ENCODE assay signal across 9 cellular contexts in the genomic region with DNA sequence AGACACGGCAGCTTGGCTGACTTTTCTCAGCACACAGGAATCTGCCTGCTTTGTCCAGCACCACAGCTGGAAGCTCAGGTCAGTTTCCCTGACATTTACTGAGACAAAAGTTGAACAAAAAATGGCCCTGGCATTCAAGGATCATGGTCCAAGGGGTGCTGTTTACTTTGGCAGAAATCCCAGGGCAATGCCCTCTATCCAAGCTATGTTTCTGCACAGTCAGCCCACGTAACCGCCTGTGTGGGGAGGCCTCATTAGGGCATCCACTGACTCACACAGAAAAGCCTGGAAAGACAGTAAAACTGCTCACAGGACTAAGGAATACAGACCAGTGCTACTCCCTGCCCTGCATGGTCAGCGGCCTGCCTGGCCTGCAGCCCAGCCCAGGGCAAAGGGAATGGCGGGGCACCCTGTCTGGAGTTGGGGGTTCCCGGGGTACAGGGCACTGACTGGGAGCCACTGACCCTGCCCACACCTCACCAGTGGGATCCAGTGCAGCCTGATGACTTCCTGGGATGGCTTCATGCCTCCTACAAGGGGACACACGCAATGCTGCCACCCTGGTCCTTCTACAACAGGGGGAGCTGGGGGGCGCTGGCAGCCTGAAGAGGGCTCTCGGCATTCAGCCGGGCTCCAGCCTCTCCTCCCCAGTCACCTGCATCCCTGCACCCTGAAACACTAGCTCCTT.
A peak's percentile ranks its signal among the peaks of the same experiment; 100 is the strongest.
DNase-seq lines count a peak whose midpoint lies in the region; ATAC-seq, FAIRE-seq and TF ChIP-seq lines count a peak whose summit lies in the region.
"Had no signal": no experiment of that assay in that cellular context is flagged by ENCODE, and none has a peak within 500 bp of the region (broad histone marks: within the 10 kb centered on the region; RNA-seq: fewer than 3 reads in every experiment).

No MANE protein-coding gene starts in this region.

- in situ Hi-C loops in astrocyte of the spinal cord (cut with HindIII; ENCODE audit: low sequenced_read_pairs) = no loop called here

- peak overlapping the region; percentile 62 for H3K4me2 ChIP-seq in A549

- H3K27ac Mint-ChIP-seq in CD4-positive, alpha-beta T cell = no peak overlapping the region
- H3K27ac Mint-ChIP-seq: CD4-positive, CD25-positive, alpha-beta regulatory T cell had no signal

- intact Hi-C loops in CD4-positive, alpha-beta T cell (cut with DNase I, micrococcal nuclease) = no loop called here

- no peaks in the 10 kb centered on the region for H3K27me3 Mint-ChIP-seq in CD4-positive, alpha-beta T cell

- TF ChIP-seq CTCF in A549 (IDR thresholded peaks at IDR 0.05) (no peak), astrocyte of the spinal cord (IDR thresholded peaks at IDR 0.05; ENCODE audit: low read depth, low read length) (no peak)
- TF ChIP-seq CTCF in CD4-positive, alpha-beta T cell (IDR thresholded peaks at IDR 0.05) = no peak

- DNase-seq in A549 (ENCODE audit: low read depth in 1 of 2, low spot score in 1 of 2) (peak; percentile 68 to 90), HS-27A (ENCODE audit: low read depth) (peak; percentile 96), astrocyte of the spinal cord (ENCODE audit: low read depth, low spot score) (peak; percentile 93), left lobe of liver (ENCODE audit: low spot score) (peak; percentile 91), HPDE6-E6E7 (ENCODE audit: extremely low spot score) (no peak), SKM-1 treated with dmso at 0.1 percent for 144 hours (lab: John Stamatoyannopoulos, UW; ENCODE audit: unreplicated experiment) (no peak)
- DNase-seq in CD4-positive, alpha-beta T cell = no peak
- DNase-seq: CD4-positive, CD25-positive, alpha-beta regulatory T cell had no signal

- POLR2A ChIA-PET in A549 (lab: Yijun Ruan, JAX) = interaction anchor here (0.8 to 1.3 kb wide), 3 partner anchors 17 to 77 kb away, joined by 3 to 5 read pairs (median 4); partner anchors contain the start of gene NINL
- POLR2A ChIA-PET in CD4-positive, alpha-beta T cell (lab: Charles Lee) = no interaction called here

- peak; percentile 97 for FAIRE-seq in A549 (lab: Jason Lieb, UNC)

- TF ChIP-seq RAD21 in A549 (conservative IDR thresholded peaks at IDR 0.05 in 1 of 2, IDR thresholded peaks at IDR 0.05 in 1 of 2) = peak in 1 of 2 experiments; percentile 26; a peak in 1 of 5 replicates

- no peak for TF ChIP-seq EP300 in A549 (IDR thresholded peaks at IDR 0.05)

- no peaks in the 10 kb centered on the region for H3K9me3 ChIP-seq in A549
- peaks cover 3% of the 10 kb centered on the region for H3K9me3 ChIP-seq in CD4-positive, alpha-beta T cell (ENCODE audit: control insufficient read depth, low read length)

- 51% methylated on average over 8 of the region's 10 CpGs for WGBS in A549 (ENCODE audit: missing lambda C conversion rate)

- peaks cover 24% of the 10 kb centered on the region for H3K4me1 ChIP-seq in A549

- H3K27me3 ChIP-seq in CD4-positive, alpha-beta T cell (ENCODE audit: control insufficient read depth, insufficient read depth, low read length) = no peaks in the 10 kb centered on the region

- TF ChIP-seq POLR2A in A549 (IDR thresholded peaks at IDR 0.05; ENCODE audit: low read length) = 0 out of 2 replicates have a peak, but pooled peaks have one; percentile 3

- H3K4me3 ChIP-seq in A549 = 0 out of 3 replicates have a peak overlapping the region, but pooled peaks have one; percentile 5
- no peak overlapping the region for H3K4me3 ChIP-seq in astrocyte of the spinal cord (ENCODE audit: low read depth, low read length)

- CTCF ChIA-PET in A549 (lab: Yijun Ruan, JAX) = interaction anchor here (0.9 to 2.8 kb wide), 5 partner anchors 14 to 70 kb away, joined by 3 to 8 read pairs (median 4); no protein-coding TSS in a partner anchor
- CTCF ChIA-PET in CD4-positive, alpha-beta T cell (lab: Charles Lee) = no interaction called here

- peaks cover 4% of the 10 kb centered on the region for H3K9me3 Mint-ChIP-seq in CD4-positive, alpha-beta T cell

- H3K36me3 Mint-ChIP-seq in CD4-positive, alpha-beta T cell (ENCODE audit: low read depth) = peaks cover 38% of the 10 kb centered on the region

- no peak overlapping the region for H3K4me3 Mint-ChIP-seq in CD4-positive, alpha-beta T cell
- H3K4me3 Mint-ChIP-seq: CD4-positive, CD25-positive, alpha-beta regulatory T cell had no signal

- H3K4me1 Mint-ChIP-seq in CD4-positive, alpha-beta T cell (ENCODE audit: low read depth) = no peaks in the 10 kb centered on the region
- H3K4me1 Mint-ChIP-seq: CD4-positive, CD25-positive, alpha-beta regulatory T cell had no signal

- ATAC-seq in A549 = peak; percentile 91 to 97
- peak; percentile 89 for ATAC-seq in left lobe of liver
- ATAC-seq in GM19455 (IDR thresholded peaks at IDR 0.05; ENCODE audit: unreplicated experiment) = no peak
- no peak for ATAC-seq in CD4-positive, alpha-beta T cell (ENCODE audit: poor library complexity)

- peak overlapping the region; percentile 87 to 93 for H3K27ac ChIP-seq in A549
- no peak overlapping the region for H3K27ac ChIP-seq in CD4-positive, alpha-beta T cell (ENCODE audit: low read depth, low read length)

TF ChIP-seq in A549, 52 proteins besides CTCF, POLR2A, EP300 and RAD21:
- 0 out of 2 replicates have a peak, but pooled peaks have one; percentile 34 for TF ChIP-seq GATA3 (IDR thresholded peaks at IDR 0.05; ENCODE audit: borderline replicate concordance)
- no peak for TF ChIP-seq EHF (CRISPR knock-in tag; IDR thresholded peaks at IDR 0.05)
- TF ChIP-seq, protein P1, sequence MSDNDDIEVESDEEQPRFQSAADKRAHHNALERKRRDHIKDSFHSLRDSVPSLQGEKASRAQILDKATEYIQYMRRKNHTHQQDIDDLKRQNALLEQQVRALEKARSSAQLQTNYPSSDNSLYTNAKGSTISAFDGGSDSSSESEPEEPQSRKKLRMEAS (IDR thresholded peaks at IDR 0.05) = peak; percentile 80; the same call in 1 of the 2 replicates
- TF ChIP-seq, protein P2, sequence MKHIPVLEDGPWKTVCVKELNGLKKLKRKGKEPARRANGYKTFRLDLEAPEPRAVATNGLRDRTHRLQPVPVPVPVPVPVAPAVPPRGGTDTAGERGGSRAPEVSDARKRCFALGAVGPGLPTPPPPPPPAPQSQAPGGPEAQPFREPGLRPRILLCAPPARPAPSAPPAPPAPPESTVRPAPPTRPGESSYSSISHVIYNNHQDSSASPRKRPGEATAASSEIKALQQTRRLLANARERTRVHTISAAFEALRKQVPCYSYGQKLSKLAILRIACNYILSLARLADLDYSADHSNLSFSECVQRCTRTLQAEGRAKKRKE (CRISPR knock-in tag; IDR thresholded peaks at IDR 0.05; ENCODE audit: low read depth) = no peak; the same call in 1 of the 2 replicates
- TF ChIP-seq, protein P3, sequence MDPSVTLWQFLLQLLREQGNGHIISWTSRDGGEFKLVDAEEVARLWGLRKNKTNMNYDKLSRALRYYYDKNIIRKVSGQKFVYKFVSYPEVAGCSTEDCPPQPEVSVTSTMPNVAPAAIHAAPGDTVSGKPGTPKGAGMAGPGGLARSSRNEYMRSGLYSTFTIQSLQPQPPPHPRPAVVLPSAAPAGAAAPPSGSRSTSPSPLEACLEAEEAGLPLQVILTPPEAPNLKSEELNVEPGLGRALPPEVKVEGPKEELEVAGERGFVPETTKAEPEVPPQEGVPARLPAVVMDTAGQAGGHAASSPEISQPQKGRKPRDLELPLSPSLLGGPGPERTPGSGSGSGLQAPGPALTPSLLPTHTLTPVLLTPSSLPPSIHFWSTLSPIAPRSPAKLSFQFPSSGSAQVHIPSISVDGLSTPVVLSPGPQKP (IDR thresholded peaks at IDR 0.05; ENCODE audit: low read depth, low read length) = no peak
- TF ChIP-seq FOXS1 (CRISPR knock-in tag; IDR thresholded peaks at IDR 0.05) = peak; percentile 99
- TF ChIP-seq MAFK (IDR thresholded peaks at IDR 0.05; ENCODE audit: partially characterized antibody) = peak; percentile 98
- peak; percentile 71 for TF ChIP-seq NFE2L2 (conservative IDR thresholded peaks at IDR 0.05; ENCODE audit: low read length)
- peak; percentile 37; the same call in 1 of the 2 replicates for TF ChIP-seq JUNB (IDR thresholded peaks at IDR 0.05)
- TF ChIP-seq ZFP36 (IDR thresholded peaks at IDR 0.05; ENCODE audit: borderline replicate concordance, partially characterized antibody) = no peak
- TF ChIP-seq FOSL2 (IDR thresholded peaks at IDR 0.05) = no peak
- peak; percentile 67 for TF ChIP-seq FOSL2 (CRISPR knock-in tag; IDR thresholded peaks at IDR 0.05)
- TF ChIP-seq JUN (IDR thresholded peaks at IDR 0.05) = peak; percentile 46 to 72; a peak in 3 of 5 replicates

Comparison
In these comparisons a context has a peak if more than half of its experiments do, and no peak if none do; other contexts are left out.
1. ATAC-seq: peak in A549 (2 of 2) and left lobe of liver (single experiment); none in GM19455 (single experiment) and CD4-positive, alpha-beta T cell (single experiment).
2. DNase-seq: peak in A549 (2 of 2), HS-27A (single experiment), astrocyte of the spinal cord (single experiment) and left lobe of liver (single experiment); none in HPDE6-E6E7 (single experiment), CD4-positive, alpha-beta T cell (0 of 10) and SKM-1 treated with dmso at 0.1 percent for 144 hours (single experiment).